1 cellular context compared by ENCODE assay signal in the genomic region with DNA sequence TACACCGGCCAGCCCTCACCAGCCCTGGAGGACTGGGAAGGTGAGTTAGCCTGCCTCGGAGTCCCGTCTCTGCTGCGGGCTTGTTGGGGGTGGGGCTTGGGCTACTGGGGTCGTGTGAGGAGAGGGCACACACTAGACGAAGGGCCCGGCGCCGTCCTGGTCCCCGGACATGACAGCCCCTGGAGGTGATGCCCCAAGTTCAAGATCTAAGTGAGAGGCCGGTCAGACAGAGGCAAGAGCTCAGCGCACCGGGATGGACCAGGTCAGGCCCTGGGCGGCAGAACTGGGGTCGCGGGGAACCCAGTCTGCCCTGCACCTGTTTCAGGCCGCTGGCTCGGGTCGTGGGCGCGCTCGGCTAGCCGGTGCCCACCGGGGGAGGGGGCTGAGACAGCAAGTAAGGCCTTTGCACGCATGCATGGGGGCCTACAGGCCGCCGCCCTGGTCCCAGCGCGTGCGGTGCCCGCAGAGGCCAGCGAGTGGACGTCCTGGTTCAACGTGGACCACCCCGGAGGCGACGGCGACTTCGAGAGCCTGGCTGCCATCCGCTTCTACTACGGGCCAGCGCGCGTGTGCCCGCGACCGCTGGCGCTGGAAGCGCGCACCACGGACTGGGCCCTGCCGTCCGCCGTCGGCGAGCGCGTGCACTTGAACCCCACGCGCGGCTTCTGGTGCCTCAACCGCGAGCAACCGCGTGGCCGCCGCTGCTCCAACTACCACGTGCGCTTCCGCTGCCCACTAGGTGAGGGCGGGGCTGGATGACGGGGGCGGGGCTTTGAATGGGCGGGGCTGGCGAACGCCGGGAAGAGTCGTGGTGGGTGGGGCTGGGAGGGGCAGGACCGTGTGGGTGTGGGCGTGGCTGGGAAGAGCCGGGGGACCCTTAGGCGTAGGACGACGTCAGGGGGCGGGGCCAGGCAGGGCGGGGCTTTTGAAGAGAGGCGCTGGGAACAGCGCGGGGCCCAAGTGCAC.
TF ChIP-seq lines count a peak whose summit lies in the region.

No MANE protein-coding gene starts in this region.

TF ChIP-seq in GM23338, 12 proteins besides CTCF, POLR2A, EP300 and RAD21:
- TF ChIP-seq EZH2phosphoT487 (IDR thresholded peaks at IDR 0.05; ENCODE audit: unreplicated experiment) = no peak
- TF ChIP-seq CREB1 (CRISPR knock-in tag; IDR thresholded peaks at IDR 0.05; ENCODE audit: low read depth) = peak; percentile 70
- TF ChIP-seq, protein P1, sequence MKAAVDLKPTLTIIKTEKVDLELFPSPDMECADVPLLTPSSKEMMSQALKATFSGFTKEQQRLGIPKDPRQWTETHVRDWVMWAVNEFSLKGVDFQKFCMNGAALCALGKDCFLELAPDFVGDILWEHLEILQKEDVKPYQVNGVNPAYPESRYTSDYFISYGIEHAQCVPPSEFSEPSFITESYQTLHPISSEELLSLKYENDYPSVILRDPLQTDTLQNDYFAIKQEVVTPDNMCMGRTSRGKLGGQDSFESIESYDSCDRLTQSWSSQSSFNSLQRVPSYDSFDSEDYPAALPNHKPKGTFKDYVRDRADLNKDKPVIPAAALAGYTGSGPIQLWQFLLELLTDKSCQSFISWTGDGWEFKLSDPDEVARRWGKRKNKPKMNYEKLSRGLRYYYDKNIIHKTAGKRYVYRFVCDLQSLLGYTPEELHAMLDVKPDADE (IDR thresholded peaks at IDR 0.05) = no peak
- TF ChIP-seq STAT1 (IDR thresholded peaks at IDR 0.05; ENCODE audit: unreplicated experiment) = no peak
- TF ChIP-seq ZNF331 (CRISPR knock-in tag; IDR thresholded peaks at IDR 0.05; ENCODE audit: low read depth) = no peak
- TF ChIP-seq, protein P2, sequence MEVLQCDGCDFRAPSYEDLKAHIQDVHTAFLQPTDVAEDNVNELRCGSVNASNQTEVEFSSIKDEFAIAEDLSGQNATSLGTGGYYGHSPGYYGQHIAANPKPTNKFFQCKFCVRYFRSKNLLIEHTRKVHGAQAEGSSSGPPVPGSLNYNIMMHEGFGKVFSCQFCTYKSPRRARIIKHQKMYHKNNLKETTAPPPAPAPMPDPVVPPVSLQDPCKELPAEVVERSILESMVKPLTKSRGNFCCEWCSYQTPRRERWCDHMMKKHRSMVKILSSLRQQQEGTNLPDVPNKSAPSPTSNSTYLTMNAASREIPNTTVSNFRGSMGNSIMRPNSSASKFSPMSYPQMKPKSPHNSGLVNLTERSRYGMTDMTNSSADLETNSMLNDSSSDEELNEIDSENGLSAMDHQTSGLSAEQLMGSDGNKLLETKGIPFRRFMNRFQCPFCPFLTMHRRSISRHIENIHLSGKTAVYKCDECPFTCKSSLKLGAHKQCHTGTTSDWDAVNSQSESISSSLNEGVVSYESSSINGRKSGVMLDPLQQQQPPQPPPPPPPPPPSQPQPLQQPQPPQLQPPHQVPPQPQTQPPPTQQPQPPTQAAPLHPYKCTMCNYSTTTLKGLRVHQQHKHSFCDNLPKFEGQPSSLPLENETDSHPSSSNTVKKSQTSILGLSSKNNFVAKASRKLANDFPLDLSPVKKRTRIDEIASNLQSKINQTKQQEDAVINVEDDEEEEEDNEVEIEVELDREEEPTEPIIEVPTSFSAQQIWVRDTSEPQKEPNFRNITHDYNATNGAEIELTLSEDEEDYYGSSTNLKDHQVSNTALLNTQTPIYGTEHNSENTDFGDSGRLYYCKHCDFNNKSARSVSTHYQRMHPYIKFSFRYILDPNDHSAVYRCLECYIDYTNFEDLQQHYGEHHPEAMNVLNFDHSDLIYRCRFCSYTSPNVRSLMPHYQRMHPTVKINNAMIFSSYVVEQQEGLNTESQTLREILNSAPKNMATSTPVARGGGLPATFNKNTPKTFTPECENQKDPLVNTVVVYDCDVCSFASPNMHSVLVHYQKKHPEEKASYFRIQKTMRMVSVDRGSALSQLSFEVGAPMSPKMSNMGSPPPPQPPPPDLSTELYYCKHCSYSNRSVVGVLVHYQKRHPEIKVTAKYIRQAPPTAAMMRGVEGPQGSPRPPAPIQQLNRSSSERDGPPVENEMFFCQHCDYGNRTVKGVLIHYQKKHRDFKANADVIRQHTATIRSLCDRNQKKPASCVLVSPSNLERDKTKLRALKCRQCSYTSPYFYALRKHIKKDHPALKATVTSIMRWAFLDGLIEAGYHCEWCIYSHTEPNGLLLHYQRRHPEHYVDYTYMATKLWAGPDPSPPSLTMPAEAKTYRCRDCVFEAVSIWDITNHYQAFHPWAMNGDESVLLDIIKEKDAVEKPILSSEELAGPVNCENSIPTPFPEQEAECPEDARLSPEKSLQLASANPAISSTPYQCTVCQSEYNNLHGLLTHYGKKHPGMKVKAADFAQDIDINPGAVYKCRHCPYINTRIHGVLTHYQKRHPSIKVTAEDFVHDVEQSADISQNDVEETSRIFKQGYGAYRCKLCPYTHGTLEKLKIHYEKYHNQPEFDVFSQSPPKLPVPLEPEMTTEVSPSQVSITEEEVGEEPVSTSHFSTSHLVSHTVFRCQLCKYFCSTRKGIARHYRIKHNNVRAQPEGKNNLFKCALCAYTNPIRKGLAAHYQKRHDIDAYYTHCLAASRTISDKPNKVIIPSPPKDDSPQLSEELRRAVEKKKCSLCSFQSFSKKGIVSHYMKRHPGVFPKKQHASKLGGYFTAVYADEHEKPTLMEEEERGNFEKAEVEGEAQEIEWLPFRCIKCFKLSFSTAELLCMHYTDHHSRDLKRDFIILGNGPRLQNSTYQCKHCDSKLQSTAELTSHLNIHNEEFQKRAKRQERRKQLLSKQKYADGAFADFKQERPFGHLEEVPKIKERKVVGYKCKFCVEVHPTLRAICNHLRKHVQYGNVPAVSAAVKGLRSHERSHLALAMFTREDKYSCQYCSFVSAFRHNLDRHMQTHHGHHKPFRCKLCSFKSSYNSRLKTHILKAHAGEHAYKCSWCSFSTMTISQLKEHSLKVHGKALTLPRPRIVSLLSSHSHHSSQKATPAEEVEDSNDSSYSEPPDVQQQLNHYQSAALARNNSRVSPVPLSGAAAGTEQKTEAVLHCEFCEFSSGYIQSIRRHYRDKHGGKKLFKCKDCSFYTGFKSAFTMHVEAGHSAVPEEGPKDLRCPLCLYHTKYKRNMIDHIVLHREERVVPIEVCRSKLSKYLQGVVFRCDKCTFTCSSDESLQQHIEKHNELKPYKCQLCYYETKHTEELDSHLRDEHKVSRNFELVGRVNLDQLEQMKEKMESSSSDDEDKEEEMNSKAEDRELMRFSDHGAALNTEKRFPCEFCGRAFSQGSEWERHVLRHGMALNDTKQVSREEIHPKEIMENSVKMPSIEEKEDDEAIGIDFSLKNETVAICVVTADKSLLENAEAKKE (CRISPR knock-in tag; IDR thresholded peaks at IDR 0.05) = no peak
- TF ChIP-seq ZNF114 (CRISPR knock-in tag; IDR thresholded peaks at IDR 0.05) = no peak
